Comparison of ENCODE assay signal across 10 cellular contexts in genomic region chr14:23728791-23729190, GRCh38.
"Had no signal": no experiment of that assay in that cellular context is flagged by ENCODE, and none has a peak within 500 bp of the region (broad histone marks: within the 10 kb centered on the region; RNA-seq: fewer than 3 reads in every experiment).

No MANE protein-coding gene starts in this region.

- H2AFZ ChIP-seq: GM23248, GM23338 had no signal

- H3K4me2 ChIP-seq: GM23338 had no signal

- H3K4me3 ChIP-seq: GM23248, GM23338, HAP-1 had no signal

- FAIRE-seq: H1, H54 had no signal

- H3K9me3 ChIP-seq: HAP-1 had no signal

- DNase-seq: GM23248, GOT3, H7, HCEC 1CT, HFFc6 had no signal

- H3K9me3 Mint-ChIP-seq: GM23338, HFFc6 had no signal

- H3K27ac Mint-ChIP-seq: GM23338, HFFc6 had no signal

- H3K9ac ChIP-seq: GM23248 had no signal

- H3K36me3 ChIP-seq: HAP-1 had no signal

- H3K27ac ChIP-seq: GM23248 had no signal

- H3K4me1 ChIP-seq: HAP-1 had no signal

- H3K4me3 Mint-ChIP-seq: GM23338, HFFc6 had no signal

- ATAC-seq: GM23338, HCT116 had no signal
